1 cellular context compared by ENCODE assay signal in the genomic region with DNA sequence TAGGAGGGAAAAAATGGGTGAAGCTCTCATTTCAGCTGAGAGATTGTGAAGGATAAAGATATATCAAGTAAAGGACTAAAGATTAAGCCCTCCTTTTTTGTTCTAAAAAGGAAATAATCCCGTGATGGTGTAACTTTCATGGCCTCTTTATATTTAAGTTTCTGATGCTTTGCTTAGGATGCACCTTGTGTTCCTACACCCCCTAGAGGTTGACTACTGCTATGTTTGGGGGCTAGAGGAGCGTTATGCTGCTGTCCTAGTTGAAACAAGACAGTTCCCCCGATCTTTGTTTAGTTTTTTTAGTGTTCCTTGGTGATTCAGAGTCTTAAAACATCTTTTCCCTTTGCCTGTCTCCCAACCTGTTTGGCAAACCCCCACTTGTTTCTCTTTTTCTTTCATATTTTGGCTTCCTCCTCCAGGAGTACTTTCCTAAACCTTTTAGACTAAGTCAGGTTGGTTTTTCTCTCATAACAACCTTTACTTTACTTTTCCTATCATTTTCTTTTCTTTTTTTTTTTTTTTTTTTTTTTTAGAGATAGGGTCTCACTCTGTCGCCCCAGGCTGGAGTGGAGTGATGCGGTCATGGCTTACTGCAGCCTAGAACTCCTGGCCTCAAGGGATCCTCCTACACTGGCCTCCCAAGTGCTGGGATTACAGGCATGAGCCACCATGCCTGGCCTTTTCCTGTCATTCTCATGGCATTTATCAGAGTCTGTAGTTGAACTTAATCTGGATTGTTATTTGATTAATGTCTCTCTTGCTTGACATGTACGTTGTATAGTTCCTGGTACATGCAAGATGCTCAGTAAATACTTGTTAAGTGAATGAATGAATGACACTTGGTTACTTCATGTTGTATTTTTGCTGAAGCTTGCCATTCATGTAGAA.
TF ChIP-seq lines count a peak whose summit lies in the region.

No MANE protein-coding gene starts in this region.

TF ChIP-seq in WTC11, 78 proteins besides CTCF, POLR2A, EP300 and RAD21 (continued from another document):
- TF ChIP-seq, protein P1, sequence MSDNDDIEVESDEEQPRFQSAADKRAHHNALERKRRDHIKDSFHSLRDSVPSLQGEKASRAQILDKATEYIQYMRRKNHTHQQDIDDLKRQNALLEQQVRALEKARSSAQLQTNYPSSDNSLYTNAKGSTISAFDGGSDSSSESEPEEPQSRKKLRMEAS (CRISPR knock-in tag; IDR thresholded peaks at IDR 0.05), result no peak
- no peak for TF ChIP-seq ELF4 (CRISPR knock-in tag; IDR thresholded peaks at IDR 0.05; ENCODE audit: low read depth)
- TF ChIP-seq ZNF263 (CRISPR knock-in tag; IDR thresholded peaks at IDR 0.05; ENCODE audit: low read depth), result no peak
- TF ChIP-seq, protein P2, sequence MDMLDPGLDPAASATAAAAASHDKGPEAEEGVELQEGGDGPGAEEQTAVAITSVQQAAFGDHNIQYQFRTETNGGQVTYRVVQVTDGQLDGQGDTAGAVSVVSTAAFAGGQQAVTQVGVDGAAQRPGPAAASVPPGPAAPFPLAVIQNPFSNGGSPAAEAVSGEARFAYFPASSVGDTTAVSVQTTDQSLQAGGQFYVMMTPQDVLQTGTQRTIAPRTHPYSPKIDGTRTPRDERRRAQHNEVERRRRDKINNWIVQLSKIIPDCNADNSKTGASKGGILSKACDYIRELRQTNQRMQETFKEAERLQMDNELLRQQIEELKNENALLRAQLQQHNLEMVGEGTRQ (CRISPR knock-in tag; IDR thresholded peaks at IDR 0.05), result no peak
- TF ChIP-seq NFE2L1 (CRISPR knock-in tag; IDR thresholded peaks at IDR 0.05), result no peak
- TF ChIP-seq, protein P3, sequence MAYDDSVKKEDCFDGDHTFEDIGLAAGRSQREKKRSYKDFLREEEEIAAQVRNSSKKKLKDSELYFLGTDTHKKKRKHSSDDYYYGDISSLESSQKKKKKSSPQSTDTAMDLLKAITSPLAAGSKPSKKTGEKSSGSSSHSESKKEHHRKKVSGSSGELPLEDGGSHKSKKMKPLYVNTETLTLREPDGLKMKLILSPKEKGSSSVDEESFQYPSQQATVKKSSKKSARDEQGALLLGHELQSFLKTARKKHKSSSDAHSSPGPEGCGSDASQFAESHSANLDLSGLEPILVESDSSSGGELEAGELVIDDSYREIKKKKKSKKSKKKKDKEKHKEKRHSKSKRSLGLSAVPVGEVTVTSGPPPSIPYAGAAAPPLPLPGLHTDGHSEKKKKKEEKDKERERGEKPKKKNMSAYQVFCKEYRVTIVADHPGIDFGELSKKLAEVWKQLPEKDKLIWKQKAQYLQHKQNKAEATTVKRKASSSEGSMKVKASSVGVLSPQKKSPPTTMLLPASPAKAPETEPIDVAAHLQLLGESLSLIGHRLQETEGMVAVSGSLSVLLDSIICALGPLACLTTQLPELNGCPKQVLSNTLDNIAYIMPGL (CRISPR knock-in tag; IDR thresholded peaks at IDR 0.05), result no peak
